In the genomic region with DNA sequence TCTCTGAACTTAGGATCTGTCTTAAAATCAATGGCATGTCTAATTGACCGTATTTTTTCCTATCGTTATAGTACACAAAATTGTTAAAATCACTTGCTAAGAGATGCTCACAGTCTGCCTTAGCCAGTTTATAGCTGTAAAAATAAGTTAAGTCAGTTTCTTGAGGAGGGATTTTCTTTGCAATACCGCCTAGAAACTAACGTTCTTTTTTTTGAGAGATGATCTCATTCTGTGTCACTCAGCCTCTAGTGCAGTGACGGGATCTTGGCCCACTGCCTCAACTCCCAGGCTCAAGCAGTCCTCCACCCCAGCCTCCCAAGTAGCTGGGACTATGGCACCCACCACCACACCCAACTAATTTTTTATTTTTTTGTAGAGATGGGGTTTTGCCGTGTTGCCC, we compare ENCODE assay signal across 13 cellular contexts. TPM values are rescaled to one million over a fixed set of nuclear protein-coding genes. Genes with fewer than 3 reads are reported as not detected.
DNase-seq lines count a peak whose midpoint lies in the region; ATAC-seq, FAIRE-seq and TF ChIP-seq lines count a peak whose summit lies in the region.
"Had no signal": no experiment of that assay in that cellular context is flagged by ENCODE, and none has a peak within 500 bp of the region (broad histone marks: within the 10 kb centered on the region; RNA-seq: fewer than 3 reads in every experiment).

No MANE protein-coding gene starts in this region.

- no peaks in the 10 kb centered on the region for H3F3A ChIP-seq in GM23248 (ENCODE audit: insufficient read depth)

- TF ChIP-seq CTCF in epithelial cell of esophagus (IDR thresholded peaks at IDR 0.05; ENCODE audit: insufficient read depth, low read depth, low read length, missing control alignments) = no peak

- H3K9ac ChIP-seq in GM23248 = no peak overlapping the region

- ATAC-seq in GM21526 (IDR thresholded peaks at IDR 0.05; ENCODE audit: low FRiP score, unreplicated experiment) (no peak), HG03045 (IDR thresholded peaks at IDR 0.05; ENCODE audit: unreplicated experiment) (no peak)

- H3K4me2 ChIP-seq in GM23248 (ENCODE audit: unreplicated experiment) = peak overlapping the region; percentile 24

- peak; percentile 33 for FAIRE-seq in RCC 7860 (lab: Jason Lieb, UNC)

- 0 out of 2 replicates have a peak, but pooled peaks cover 17% of the 10 kb centered on the region for H3K36me3 ChIP-seq in GM23248 (ENCODE audit: low read depth)

- WGBS in GM23248 (ENCODE audit: low coverage in 1 of 2, low lambda C conversion rate in 2 of 2, missing lambda C conversion rate in 2 of 2), 2 experiments = 41 to 49% methylated on average over 6 of the region's 6 CpGs

- H3K4me3 ChIP-seq in GM23248 = no peak overlapping the region
- no peak overlapping the region for H3K4me3 ChIP-seq in epithelial cell of esophagus (ENCODE audit: low read length)
- H3K4me3 ChIP-seq: spleen had no signal

- no peaks in the 10 kb centered on the region for H4K20me1 ChIP-seq in GM23248 (ENCODE audit: insufficient read depth)

- peaks cover 13% of the 10 kb centered on the region for H3K4me1 ChIP-seq in GM23248 (ENCODE audit: insufficient read depth)

- H3K9me3 ChIP-seq in GM23248 (ENCODE audit: low read depth) = no peaks in the 10 kb centered on the region
- H3K9me3 ChIP-seq: spleen had no signal

- in situ Hi-C loops in GM23248 (cut with MboI) = no loop called here

- H3K79me2 ChIP-seq in GM23248 (ENCODE audit: insufficient read depth) = peaks cover 84% of the 10 kb centered on the region

- H2AFZ ChIP-seq in GM23248 = peak overlapping the region; percentile 19; the same call in 1 of the 2 replicates

- H3K27me3 ChIP-seq in GM23248 (replicated peaks; ENCODE audit: insufficient read depth) = no peaks in the 10 kb centered on the region
- H3K27me3 ChIP-seq: spleen had no signal

- H3K9me2 ChIP-seq in GM23248 (ENCODE audit: insufficient read depth) = no peaks in the 10 kb centered on the region

- no peak overlapping the region for H3K27ac ChIP-seq in GM23248
- H3K27ac ChIP-seq: spleen had no signal

- DNase-seq in GM23248 (peak; percentile 75), RCC 7860 (ENCODE audit: low spot score) (peak; percentile 33), epithelial cell of esophagus (ENCODE audit: low read depth) (peak; percentile 84), renal cortical epithelial cell (ENCODE audit: low read depth) (peak; percentile 49), globus pallidus (ENCODE audit: low spot score) (no peak)
- DNase-seq: activated CD4-positive, CD25-positive, alpha-beta regulatory T cell treated with anti-CD3 and anti-CD28 coated beads, Interleukin-2, amount 50 U/mL, for 72 hours; activated T-cell treated with anti-CD3 and anti-CD28 coated beads, Interleukin-2, amount 50 U/mL, for 1 hour; anterior cingulate cortex; effector CD8-positive, alpha-beta T cell; MV-4-11; spleen had no signal

RNA-seq across cellular contexts. Expression of a gene that starts 4.4 kb away (rescaled TPM):
- total RNA-seq in GM23248 (2014; rRNA removed; shearing (Covaris generic)) = 24.2 and 25.2 TPM in 2 replicates
- 34.4 and 37.6 TPM in 2 replicates for polyA plus RNA-seq in GM23248 (2016; fragmentation: Nextera tagmentation; extraction: Ambion mirVana)
- 18.1 and 34.2 TPM in 2 replicates for total RNA-seq in renal cortical epithelial cell

RNA-seq across cellular contexts. Expression of a gene that starts 9.2 kb away (rescaled TPM):
- 34.7 and 55.1 TPM in 2 replicates for total RNA-seq in GM23248 (2014; rRNA removed; shearing (Covaris generic))
- polyA plus RNA-seq in GM23248 (2016; fragmentation: Nextera tagmentation; extraction: Ambion mirVana) = 34.6 and 42.6 TPM in 2 replicates
- 27.1 and 41.4 TPM in 2 replicates for total RNA-seq in renal cortical epithelial cell

RNA-seq across cellular contexts. Expression of a gene that starts 53.7 kb away (rescaled TPM):
- total RNA-seq in GM23248 (2014; rRNA removed; shearing (Covaris generic)) = 11.4 and 11.6 TPM in 2 replicates
- 11.5 and 12.0 TPM in 2 replicates for polyA plus RNA-seq in GM23248 (2016; fragmentation: Nextera tagmentation; extraction: Ambion mirVana)
- 12.0 and 18.9 TPM in 2 replicates for total RNA-seq in renal cortical epithelial cell
